In genomic region chr2:67389286-67389685, GRCh38 we compare ENCODE assay signal across 15 cellular contexts. TPM values are rescaled to one million over a fixed set of nuclear protein-coding genes. Genes with fewer than 3 reads are reported as not detected.
DNase-seq lines count a peak whose midpoint lies in the region; ATAC-seq and FAIRE-seq lines count a peak whose summit lies in the region.
"Had no signal": no experiment of that assay in that cellular context is flagged by ENCODE, and none has a peak within 500 bp of the region (broad histone marks: within the 10 kb centered on the region; RNA-seq: fewer than 3 reads in every experiment).

No MANE protein-coding gene starts in this region.

- ATAC-seq in stimulated activated effector memory CD8-positive, alpha-beta T cell treated with anti-CD3 and anti-CD28 coated beads, Interleukin-12 subunit alpha, Interleukin-12 subunit beta, amount 100 ng/mL, for 72 hours = no peak
- no peak for ATAC-seq in aorta (ENCODE audit: low FRiP score)
- ATAC-seq: A549 had no signal

- H3K27me3 ChIP-seq in aorta (ENCODE audit: control insufficient read depth in 1 of 2, insufficient read depth in 2 of 2, low read length in 1 of 2) = no peaks in the 10 kb centered on the region

- H3K36me3 Mint-ChIP-seq in activated T-cell treated with anti-CD3 and anti-CD28 coated beads, Interleukin-2, amount 50 U/mL, for 24 hours (ENCODE audit: low read depth) = no peaks in the 10 kb centered on the region
- no peaks in the 10 kb centered on the region for H3K36me3 Mint-ChIP-seq in stimulated activated effector memory CD8-positive, alpha-beta T cell treated with anti-CD3 and anti-CD28 coated beads, Interleukin-12 subunit alpha, Interleukin-12 subunit beta, amount 100 ng/mL, for 72 hours

- no peaks in the 10 kb centered on the region for H3K9me3 ChIP-seq in aorta (ENCODE audit: control insufficient read depth, low read length)
- H3K9me3 ChIP-seq: A549 had no signal

- no peak overlapping the region for H3K4me3 ChIP-seq in aorta (ENCODE audit: low read length in 2 of 2)
- H3K4me3 ChIP-seq: A549 had no signal

- peaks cover under 1% of the 10 kb centered on the region for H3K4me1 Mint-ChIP-seq in activated T-cell treated with anti-CD3 and anti-CD28 coated beads, Interleukin-2, amount 50 U/mL, for 24 hours (ENCODE audit: low read depth)
- H3K4me1 Mint-ChIP-seq in stimulated activated effector memory CD8-positive, alpha-beta T cell treated with anti-CD3 and anti-CD28 coated beads, Interleukin-12 subunit alpha, Interleukin-12 subunit beta, amount 100 ng/mL, for 72 hours = no peaks in the 10 kb centered on the region

- 4 to 11% methylated on average over 2 of the region's 2 CpGs for WGBS in aorta, 2 donors

- no peak overlapping the region for H3K4me3 Mint-ChIP-seq in activated T-cell treated with anti-CD3 and anti-CD28 coated beads, Interleukin-2, amount 50 U/mL, for 24 hours
- H3K4me3 Mint-ChIP-seq in stimulated activated effector memory CD8-positive, alpha-beta T cell treated with anti-CD3 and anti-CD28 coated beads, Interleukin-12 subunit alpha, Interleukin-12 subunit beta, amount 100 ng/mL, for 72 hours = no peak overlapping the region

- no peaks in the 10 kb centered on the region for H3K9me3 Mint-ChIP-seq in activated T-cell treated with anti-CD3 and anti-CD28 coated beads, Interleukin-2, amount 50 U/mL, for 24 hours
- no peaks in the 10 kb centered on the region for H3K9me3 Mint-ChIP-seq in stimulated activated effector memory CD8-positive, alpha-beta T cell treated with anti-CD3 and anti-CD28 coated beads, Interleukin-12 subunit alpha, Interleukin-12 subunit beta, amount 100 ng/mL, for 72 hours
- H3K9me3 Mint-ChIP-seq: activated T-helper 2 cell treated with anti-CD3 and anti-CD28 coated beads, Interferon-gamma antibody, Interleukin-2, Interleukin-4, amounts not matched to agents 10 μg/mL and 5 μg/mL and 100 μg/mL, durations not matched to agents 14 hours and 24 hours and 36 hours had no signal

- H3K27me3 Mint-ChIP-seq in activated T-cell treated with anti-CD3 and anti-CD28 coated beads, Interleukin-2, amount 50 U/mL, for 24 hours = no peaks in the 10 kb centered on the region

- DNase-seq in A172 (ENCODE audit: low spot score) (peak; percentile 19), M059J (ENCODE audit: low read depth) (peak; percentile 64), lung microvascular endothelial cell (ENCODE audit: low read depth in 2 of 2) (peak; percentile 49 to 64), aorta (no peak), medulla oblongata (ENCODE audit: extremely low spot score) (no peak)
- no peak for DNase-seq in activated T-cell treated with anti-CD3 and anti-CD28 coated beads, Interleukin-2, amount 50 U/mL, for 24 hours
- DNase-seq in stimulated activated effector memory CD8-positive, alpha-beta T cell treated with anti-CD3 and anti-CD28 coated beads, Interleukin-12 subunit alpha, Interleukin-12 subunit beta, amount 100 ng/mL, for 72 hours (ENCODE audit: low spot score in 2 of 2) = no peak
- DNase-seq: NCI-H2171 treated with DMSO at 0.1 percent for 48 hours, WERI-Rb-1 had no signal

- H3K27ac ChIP-seq in aorta (ENCODE audit: low read depth in 1 of 2, low read length in 2 of 2) = peak overlapping the region in 1 of 2 donors; percentile 28
- H3K27ac ChIP-seq: A549, parathyroid adenoma, WERI-Rb-1 had no signal

- H3K27ac Mint-ChIP-seq in activated T-cell treated with anti-CD3 and anti-CD28 coated beads, Interleukin-2, amount 50 U/mL, for 24 hours = no peak overlapping the region
- no peak overlapping the region for H3K27ac Mint-ChIP-seq in stimulated activated effector memory CD8-positive, alpha-beta T cell treated with anti-CD3 and anti-CD28 coated beads, Interleukin-12 subunit alpha, Interleukin-12 subunit beta, amount 100 ng/mL, for 72 hours
- H3K27ac Mint-ChIP-seq: activated T-helper 2 cell treated with anti-CD3 and anti-CD28 coated beads, Interferon-gamma antibody, Interleukin-2, Interleukin-4, amounts not matched to agents 10 μg/mL and 5 μg/mL and 100 μg/mL, durations not matched to agents 14 hours and 24 hours and 36 hours had no signal

- intact Hi-C loops in aorta (cut with DNase I) = loop anchor here in 1 of 2 donors (5.0 kb wide), 1 partner anchor 127 kb away; no protein-coding TSS in a partner anchor

- H3K36me3 ChIP-seq in aorta (ENCODE audit: control insufficient read depth in 1 of 2, insufficient read depth in 2 of 2, low read length in 1 of 2) = no peaks in the 10 kb centered on the region
- H3K36me3 ChIP-seq: WERI-Rb-1 had no signal

- H3K4me1 ChIP-seq in aorta (ENCODE audit: control insufficient read depth in 1 of 2, insufficient read depth in 2 of 2, low read length in 2 of 2) = peaks cover 4% of the 10 kb centered on the region in 2 donors
- H3K4me1 ChIP-seq: parathyroid adenoma had no signal

- FAIRE-seq in endometrium (lab: Jason Lieb, UNC) = peak; percentile 88
- FAIRE-seq: A549, islet of Langerhans, RCC 7860 had no signal

RNA-seq across cellular contexts. Expression of gene ETAA1, which starts 7.8 kb away (rescaled TPM):
- 29.4 and 42.1 TPM in 2 replicates for total RNA-seq in A172 (2014; rRNA removed; shearing (Covaris generic))
- 18.9 and 19.1 TPM in 2 replicates for total RNA-seq in M059J (2014; rRNA removed; shearing (Covaris generic))
- total RNA-seq in lung microvascular endothelial cell (8.5 and 11.5 TPM in 2 replicates), aorta (10 to 100 TPM; 11.7 to 14.9 TPM)
- 10 to 100 TPM in 1 of 2 donors, 1 to 10 TPM in 1; 8.3 to 14.6 TPM for polyA plus RNA-seq in aorta

Comparison
In these comparisons a context has a peak if more than half of its experiments do, and no peak if none do; other contexts are left out.
1. DNase-seq: peak in A172 (single experiment), M059J (single experiment) and lung microvascular endothelial cell (2 of 2); none in activated T-cell treated with anti-CD3 and anti-CD28 coated beads, Interleukin-2, amount 50 U/mL, for 24 hours (single experiment), stimulated activated effector memory CD8-positive, alpha-beta T cell treated with anti-CD3 and anti-CD28 coated beads, Interleukin-12 subunit alpha, Interleukin-12 subunit beta, amount 100 ng/mL, for 72 hours (0 of 2), aorta (0 of 2) and medulla oblongata (single experiment).